In genomic region chr6:46689657-46690056, GRCh38 we compare ENCODE assay signal across 1 cellular context.
TF ChIP-seq lines count a peak whose summit lies in the region.

No MANE protein-coding gene starts in this region.

TF ChIP-seq in HepG2, 621 proteins besides CTCF, POLR2A, EP300 and RAD21:
- 0 out of 2 replicates have a peak, but pooled peaks have one; percentile 39 for TF ChIP-seq ATF7 (IDR thresholded peaks at IDR 0.05)
- no peak for TF ChIP-seq ATF7 (CRISPR knock-in tag; IDR thresholded peaks at IDR 0.05)
- TF ChIP-seq TBL1XR1 (IDR thresholded peaks at IDR 0.05; ENCODE audit: borderline replicate concordance, low read length, partially characterized antibody) = no peak
- peak; percentile 66 for TF ChIP-seq CREB1 (IDR thresholded peaks at IDR 0.05)
- TF ChIP-seq CREB1 (CRISPR knock-in tag; IDR thresholded peaks at IDR 0.05) = no peak
